In the genomic region with DNA sequence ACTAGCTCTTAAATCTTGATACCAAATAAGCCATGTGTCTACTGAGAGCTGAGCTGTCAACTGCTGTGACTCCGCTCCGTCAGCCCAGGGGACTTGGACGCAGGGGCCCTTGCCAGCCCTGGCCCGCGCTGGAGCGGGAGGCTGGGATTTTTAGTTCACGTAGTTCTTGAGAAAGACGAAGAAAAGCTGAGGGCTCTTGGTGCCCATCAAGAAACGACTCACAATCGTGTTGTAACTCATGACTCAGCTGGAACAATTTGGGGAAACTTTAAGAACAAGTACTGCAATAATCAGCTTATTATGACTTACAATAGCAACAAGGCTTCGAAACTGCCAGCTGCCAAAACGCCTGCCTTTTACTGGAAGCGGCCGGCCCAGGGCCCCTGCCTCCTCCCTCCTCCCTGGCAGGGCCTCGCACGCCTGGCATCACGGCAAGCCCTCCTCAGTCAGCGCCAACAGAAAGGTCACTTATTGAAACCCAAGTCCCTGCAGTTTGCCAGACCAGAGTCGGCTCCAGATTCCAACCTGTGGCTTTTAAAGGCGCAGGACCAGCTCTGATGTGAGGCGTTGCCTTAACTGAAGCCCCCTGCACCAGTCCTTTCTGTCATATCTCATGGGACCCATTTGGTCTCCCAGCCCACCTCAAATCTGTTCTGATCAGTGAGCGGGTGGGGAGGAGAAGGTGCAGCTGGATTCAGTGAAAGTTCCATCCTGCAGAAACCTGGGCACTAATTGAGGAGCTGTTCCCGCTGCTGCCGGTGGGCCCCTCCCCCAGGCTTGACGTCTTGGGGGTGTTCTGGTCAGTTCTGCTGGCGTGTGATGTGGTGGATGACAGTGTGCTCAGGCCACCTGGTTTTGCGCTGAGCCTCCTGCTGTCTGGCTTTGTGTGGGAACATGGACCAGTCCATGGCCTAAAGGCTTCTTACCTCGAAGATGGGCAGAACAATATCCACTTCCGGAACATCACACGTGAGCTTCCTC, we compare ENCODE assay signal across 8 cellular contexts.
DNase-seq lines count a peak whose midpoint lies in the region; ATAC-seq and TF ChIP-seq lines count a peak whose summit lies in the region.

No MANE protein-coding gene starts in this region.

- ATAC-seq in left lung (peak; percentile 65), GM18511 (IDR thresholded peaks at IDR 0.05; ENCODE audit: unreplicated experiment) (no peak)

- CTCF ChIA-PET in Caco-2 (lab: Charles Lee) (interaction anchor here (0.6 to 3.9 kb wide), 6 partner anchors 11 to 1091 kb away, joined by 3 to 23 read pairs (median 4); no protein-coding TSS in a partner anchor), HEK293T (lab: Yijun Ruan, JAX) (interaction anchor here (0.5 to 6.8 kb wide), 15 partner anchors 11 to 1947 kb away, joined by 3 to 73 read pairs (median 3); a partner anchor contains a TSS)

- no peak overlapping the region for H3K4me3 Mint-ChIP-seq in Caco-2 (ENCODE audit: unreplicated experiment)

- peak in 1 of 2 experiments; percentile 27 for DNase-seq in Caco-2
- peak; percentile 24 for DNase-seq in NCI-H446 treated with DMSO at 0.1 percent for 48 hours (lab: John Stamatoyannopoulos, UW)
- DNase-seq in cerebellar cortex (ENCODE audit: low spot score): peak; percentile 50
- DNase-seq in left lung: peak; percentile 88 to 94
- DNase-seq in HEK293T (ENCODE audit: extremely low spot score): no peak
- DNase-seq in NCI-H187 (lab: John Stamatoyannopoulos, UW): no peak

- POLR2A ChIA-PET in Caco-2 (lab: Charles Lee) (no interaction called here), HEK293T (lab: Yijun Ruan, JAX) (interaction anchor here (0.8 kb wide), 1 partner anchor 217 kb away, joined by 3 read pairs; no protein-coding TSS in a partner anchor)

- no peaks in the 10 kb centered on the region for H3K9me3 Mint-ChIP-seq in Caco-2 (ENCODE audit: unreplicated experiment)

- H3K9me3 ChIP-seq in Caco-2 (no peaks in the 10 kb centered on the region), left lung (no peaks in the 10 kb centered on the region), stomach smooth muscle (ENCODE audit: control insufficient read depth in 2 of 2, low read length in 2 of 2) (no peaks in the 10 kb centered on the region)

- BruUV-seq in Caco-2 (replicated peaks; lab: Mats Ljungman, UMichigan): no TSS peak

- H3K27me3 Mint-ChIP-seq in Caco-2 (ENCODE audit: insufficient read depth, unreplicated experiment): no peaks in the 10 kb centered on the region

- H3K27ac Mint-ChIP-seq in Caco-2 (ENCODE audit: unreplicated experiment): peak overlapping the region; percentile 87

- H3K4me1 ChIP-seq in Caco-2 (no peaks in the 10 kb centered on the region), left lung (peaks cover 41 to 65% of the 10 kb centered on the region in 2 donors), stomach smooth muscle (ENCODE audit: control insufficient read depth, insufficient read depth, low read length) (peaks cover 53% of the 10 kb centered on the region)

- peak overlapping the region; percentile 87 to 93 for H3K27ac ChIP-seq in left lung
- H3K27ac ChIP-seq in stomach smooth muscle (ENCODE audit: low read length): peak overlapping the region; percentile 97

- H3K27me3 ChIP-seq in Caco-2 (replicated peaks; ENCODE audit: control insufficient read depth, insufficient read depth, low read length): no peaks in the 10 kb centered on the region
- H3K27me3 ChIP-seq in left lung: no peaks in the 10 kb centered on the region
- no peaks in the 10 kb centered on the region for H3K27me3 ChIP-seq in stomach smooth muscle (ENCODE audit: control insufficient read depth in 1 of 2, insufficient read depth in 2 of 2, low read length in 2 of 2)

- peaks cover 14% of the 10 kb centered on the region for H3K36me3 ChIP-seq in Caco-2 (ENCODE audit: control insufficient read depth, insufficient read depth, low read length)
- H3K36me3 ChIP-seq in left lung: peaks cover 0 to 38% of the 10 kb centered on the region in 2 donors
- H3K36me3 ChIP-seq in stomach smooth muscle (ENCODE audit: control insufficient read depth in 2 of 2, insufficient read depth in 2 of 2, low read length in 2 of 2): peaks cover 14 to 23% of the 10 kb centered on the region in 2 donors

- peaks cover 86% of the 10 kb centered on the region for H3K36me3 Mint-ChIP-seq in Caco-2 (ENCODE audit: insufficient read depth, unreplicated experiment)

- TF ChIP-seq CTCF in Caco-2 (IDR thresholded peaks at IDR 0.05; ENCODE audit: insufficient read depth in 1 of 2, low read depth in 1 of 2, low read length in 1 of 2, severe bottlenecking in 1 of 2, unreplicated experiment in 1 of 2) (no peak), left lung (IDR thresholded peaks at IDR 0.05) (no peak)

- H3K4me3 ChIP-seq in Caco-2 (ENCODE audit: low read depth, low read length) (no peak overlapping the region), left lung (no peak overlapping the region), stomach smooth muscle (ENCODE audit: low read length in 2 of 2) (peak overlapping the region; percentile 23 to 40)

- peak overlapping the region; percentile 71 to 87 for H3K9ac ChIP-seq in stomach smooth muscle (ENCODE audit: low read length in 2 of 2)

- H3K4me1 Mint-ChIP-seq in Caco-2 (ENCODE audit: low read depth, unreplicated experiment): peaks cover 18% of the 10 kb centered on the region

- intact Hi-C loops in Caco-2 (cut with micrococcal nuclease; ENCODE audit: unreplicated experiment) (no loop called here), left lung (cut with DNase I) (loop anchor here in 1 of 2 donors (10.0 kb wide), 1 partner anchor 244 kb away; no protein-coding TSS in a partner anchor)

TF ChIP-seq in HEK293T, 16 proteins besides CTCF, POLR2A, EP300 and RAD21:
- TF ChIP-seq ZNF384 (IDR thresholded peaks at IDR 0.05) (no peak), FOXA1 (IDR thresholded peaks at IDR 0.05) (no peak), NFRKB (IDR thresholded peaks at IDR 0.05) (no peak), ARNT (IDR thresholded peaks at IDR 0.05) (no peak), SP1 (IDR thresholded peaks at IDR 0.05) (no peak), CTBP1 (IDR thresholded peaks at IDR 0.05; ENCODE audit: borderline replicate concordance) (no peak), L3MBTL2 (conservative IDR thresholded peaks at IDR 0.05) (no peak), FOXM1 (IDR thresholded peaks at IDR 0.05; ENCODE audit: borderline replicate concordance) (no peak), BHLHE40 (IDR thresholded peaks at IDR 0.05; ENCODE audit: borderline replicate concordance) (no peak), TARDBP (IDR thresholded peaks at IDR 0.05) (no peak), LEF1 (IDR thresholded peaks at IDR 0.05; ENCODE audit: borderline replicate concordance) (no peak), FOXK2 (IDR thresholded peaks at IDR 0.05) (no peak), HDGF (IDR thresholded peaks at IDR 0.05; ENCODE audit: borderline replicate concordance) (no peak)
- TF ChIP-seq, protein P1, sequence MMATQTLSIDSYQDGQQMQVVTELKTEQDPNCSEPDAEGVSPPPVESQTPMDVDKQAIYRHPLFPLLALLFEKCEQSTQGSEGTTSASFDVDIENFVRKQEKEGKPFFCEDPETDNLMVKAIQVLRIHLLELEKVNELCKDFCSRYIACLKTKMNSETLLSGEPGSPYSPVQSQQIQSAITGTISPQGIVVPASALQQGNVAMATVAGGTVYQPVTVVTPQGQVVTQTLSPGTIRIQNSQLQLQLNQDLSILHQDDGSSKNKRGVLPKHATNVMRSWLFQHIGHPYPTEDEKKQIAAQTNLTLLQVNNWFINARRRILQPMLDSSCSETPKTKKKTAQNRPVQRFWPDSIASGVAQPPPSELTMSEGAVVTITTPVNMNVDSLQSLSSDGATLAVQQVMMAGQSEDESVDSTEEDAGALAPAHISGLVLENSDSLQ (IDR thresholded peaks at IDR 0.05): no peak

Comparison
In these comparisons a context has a peak if more than half of its experiments do, and no peak if none do; other contexts are left out.
1. DNase-seq: peak in NCI-H446 treated with DMSO at 0.1 percent for 48 hours (single experiment), cerebellar cortex (single experiment) and left lung (2 of 2); none in HEK293T (single experiment) and NCI-H187 (0 of 2).
2. H3K4me3 ChIP-seq: peak in stomach smooth muscle (2 of 2); none in Caco-2 (single experiment) and left lung (0 of 2).